In the genomic region with DNA sequence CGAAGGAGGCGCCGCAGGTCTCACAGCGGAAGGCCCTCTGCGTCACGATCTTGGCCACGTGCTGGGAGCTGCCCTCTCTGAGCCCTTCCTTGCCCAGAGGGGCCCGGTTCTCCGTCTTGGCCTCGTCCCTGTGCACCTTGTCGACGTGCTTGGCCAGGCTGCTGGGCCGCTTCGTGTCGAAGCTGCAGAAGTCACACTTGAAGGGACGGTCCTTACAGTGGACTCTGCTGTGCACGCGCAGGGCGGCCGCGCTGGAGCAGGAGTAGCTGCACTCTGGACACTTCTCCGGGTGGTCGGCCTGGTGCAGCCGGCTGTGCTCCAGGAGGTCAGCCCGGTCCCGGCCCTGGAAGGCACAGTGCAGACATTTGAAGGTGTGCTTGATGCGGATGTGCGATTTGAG, we compare ENCODE assay signal across 19 cellular contexts.
DNase-seq lines count a peak whose midpoint lies in the region; ATAC-seq, FAIRE-seq and TF ChIP-seq lines count a peak whose summit lies in the region.
"Had no signal": no experiment of that assay in that cellular context is flagged by ENCODE, and none has a peak within 500 bp of the region (broad histone marks: within the 10 kb centered on the region; RNA-seq: fewer than 3 reads in every experiment).

No MANE protein-coding gene starts in this region.

- H2AK5ac ChIP-seq in neuronal stem cell (ENCODE audit: low read depth, low read length) = peak overlapping the region; percentile 65

- peak overlapping the region; percentile 3 for H3K9ac ChIP-seq in neuronal stem cell (ENCODE audit: low read depth, low read length, poor library complexity)

- peaks cover 10 to 20% of the 10 kb centered on the region in 2 donors for H3K9me3 ChIP-seq in neuronal stem cell (replicated peaks in 1 of 2; ENCODE audit: control insufficient read depth in 2 of 2, insufficient read depth in 1 of 2, low read depth in 1 of 2, low read length in 2 of 2)
- peaks cover 2% of the 10 kb centered on the region for H3K9me3 ChIP-seq in aorta (ENCODE audit: control insufficient read depth, low read length)

- H3K4me2 ChIP-seq in neuronal stem cell (ENCODE audit: insufficient read depth, low read length, poor library complexity, severe bottlenecking) = no peak overlapping the region

- no peak overlapping the region for H2BK15ac ChIP-seq in neuronal stem cell (ENCODE audit: low read length)

- WGBS in neuronal stem cell (ENCODE audit: extremely low coverage in 2 of 2, insufficient read length in 2 of 2, insufficient replicate concordance in 1 of 2), 2 donors = no CpG with 5 or more reads among the region's 28 CpGs
- WGBS in aorta, 2 donors = 95% methylated on average over 28 of the region's 28 CpGs

- no peak overlapping the region for H4K91ac ChIP-seq in neuronal stem cell (ENCODE audit: low read depth, low read length, poor library complexity)

- no peak overlapping the region for H3K18ac ChIP-seq in neuronal stem cell (ENCODE audit: low read length)

- no peak overlapping the region for H4K8ac ChIP-seq in neuronal stem cell (ENCODE audit: low read depth, low read length)

- H3K4me3 ChIP-seq in bronchial epithelial cell (ENCODE audit: low read depth, low read length) (no peak overlapping the region), neuronal stem cell (ENCODE audit: low read length in 2 of 2) (no peak overlapping the region), aorta (ENCODE audit: low read length in 2 of 2) (no peak overlapping the region)
- H3K4me3 ChIP-seq: HAP-1 had no signal

- FAIRE-seq in bronchial epithelial cell (lab: Jason Lieb, UNC) = peak; percentile 32
- FAIRE-seq: GM12891, GM19239, H54 had no signal

- H2BK12ac ChIP-seq in neuronal stem cell (ENCODE audit: low read length) = no peak overlapping the region

- ATAC-seq in aorta (ENCODE audit: low FRiP score) = peak; percentile 33
- ATAC-seq in GM18498 (IDR thresholded peaks at IDR 0.05; ENCODE audit: unreplicated experiment) = no peak
- no peak for ATAC-seq in GM21576 (IDR thresholded peaks at IDR 0.05; ENCODE audit: unreplicated experiment)

- H3K36me3 ChIP-seq in bronchial epithelial cell (ENCODE audit: control insufficient read depth, insufficient read depth, low read length) (peaks cover 6% of the 10 kb centered on the region), neuronal stem cell (replicated peaks in 1 of 2; ENCODE audit: control insufficient read depth in 2 of 2, insufficient read depth in 2 of 2, low read length in 2 of 2) (peaks cover 13 to 53% of the 10 kb centered on the region in 2 donors), aorta (ENCODE audit: control insufficient read depth in 1 of 2, insufficient read depth in 2 of 2, low read length in 1 of 2) (no peaks in the 10 kb centered on the region)
- H3K36me3 ChIP-seq: HAP-1 had no signal

- no peak overlapping the region for H3K27ac ChIP-seq in neuronal stem cell (replicated peaks; ENCODE audit: low read length)
- H3K27ac ChIP-seq in aorta (ENCODE audit: low read depth in 1 of 2, low read length in 2 of 2) = no peak overlapping the region

- H2BK5ac ChIP-seq in neuronal stem cell (ENCODE audit: low read length) = no peak overlapping the region

- DNase-seq in bronchial epithelial cell (ENCODE audit: low read depth) (no peak), neuronal stem cell (ENCODE audit: low spot score) (no peak), aorta (no peak)
- DNase-seq in activated CD8-positive, alpha-beta memory T cell treated with anti-CD3 and anti-CD28 coated beads for 24 hours = no peak
- DNase-seq: C1 segment of cervical spinal cord; Calu3; CD4-positive, alpha-beta memory T cell; COR-L47; DMS53; DMS79 treated with DMSO at 0.1 percent for 48 hours; GF-D8; GOT3; HFFc6 had no signal

- H3K27me3 ChIP-seq in bronchial epithelial cell (ENCODE audit: control insufficient read depth, insufficient read depth, low read length) = no peaks in the 10 kb centered on the region
- no peaks in the 10 kb centered on the region for H3K27me3 ChIP-seq in neuronal stem cell (ENCODE audit: control insufficient read depth in 3 of 3, insufficient read depth in 3 of 3, low read depth in 1 of 3, low read length in 3 of 3)
- H3K27me3 ChIP-seq in aorta (ENCODE audit: control insufficient read depth in 1 of 2, insufficient read depth in 2 of 2, low read length in 1 of 2) = no peaks in the 10 kb centered on the region

- no peak overlapping the region for H3K14ac ChIP-seq in neuronal stem cell (ENCODE audit: low read length)

- H2BK120ac ChIP-seq in neuronal stem cell (ENCODE audit: low read depth, low read length) = no peak overlapping the region

- intact Hi-C loops in aorta (cut with DNase I) = loop anchor here (5.0 to 10.0 kb wide), 4 partner anchors 280 to 720 kb away; partner anchors contain the start of gene SALL4 (in 1 of the 2)

- no peaks in the 10 kb centered on the region for H3K79me1 ChIP-seq in neuronal stem cell (ENCODE audit: low read depth, low read length)

- no peak overlapping the region for H2AFZ ChIP-seq in neuronal stem cell (ENCODE audit: low read length)

- H3K4me1 ChIP-seq in neuronal stem cell (ENCODE audit: control insufficient read depth in 2 of 2, insufficient read depth in 1 of 2, low read depth in 1 of 2, low read length in 2 of 2) = peaks cover 2 to 10% of the 10 kb centered on the region in 2 donors
- no peaks in the 10 kb centered on the region for H3K4me1 ChIP-seq in aorta (ENCODE audit: control insufficient read depth in 1 of 2, insufficient read depth in 2 of 2, low read length in 2 of 2)

- H3K4ac ChIP-seq in neuronal stem cell (ENCODE audit: low read length) = no peak overlapping the region

- TF ChIP-seq CTCF in bronchial epithelial cell (IDR thresholded peaks at IDR 0.05; ENCODE audit: insufficient read depth, low read length, severe bottlenecking) = no peak

- no peak overlapping the region for H3K23ac ChIP-seq in neuronal stem cell (ENCODE audit: low read depth, low read length, poor library complexity)
